18 cellular contexts compared by ENCODE assay signal in genomic region chr10:17651891-17652290, GRCh38. TPM values are rescaled to one million over a fixed set of nuclear protein-coding genes. Genes with fewer than 3 reads are reported as not detected.
DNase-seq lines count a peak whose midpoint lies in the region; ATAC-seq, FAIRE-seq and TF ChIP-seq lines count a peak whose summit lies in the region.
"Had no signal": no experiment of that assay in that cellular context is flagged by ENCODE, and none has a peak within 500 bp of the region (broad histone marks: within the 10 kb centered on the region; RNA-seq: fewer than 3 reads in every experiment).

No MANE protein-coding gene starts in this region.

- intact Hi-C loops in CD4-positive, alpha-beta memory T cell (cut with micrococcal nuclease): no loop called here

- H3K9me2 ChIP-seq in Loucy (replicated peaks; ENCODE audit: low read depth, low read length): no peaks in the 10 kb centered on the region

- H3K36me3 Mint-ChIP-seq in CD4-positive, alpha-beta memory T cell: peaks cover 43 to 45% of the 10 kb centered on the region in 2 donors
- H3K36me3 Mint-ChIP-seq in chondrocyte (ENCODE audit: low read depth): peaks cover 3% of the 10 kb centered on the region

- no peak for FAIRE-seq in frontal cortex (lab: Jason Lieb, UNC)

- CTCF ChIA-PET in CD4-positive, alpha-beta memory T cell (lab: Charles Lee; ENCODE audit: partially characterized antibody): interaction anchor here (1.7 to 3.1 kb wide), 2 partner anchors 8 to 44 kb away, joined by 3 to 10 read pairs; partner anchors contain the start of gene STAM

- peak overlapping the region; percentile 93 for H3K4me2 ChIP-seq in Loucy (ENCODE audit: low read depth, low read length, poor library complexity, severe bottlenecking)
- peak overlapping the region; percentile 54 for H3K4me2 ChIP-seq in osteoblast (ENCODE audit: insufficient read depth, low read length)

- H3F3A ChIP-seq in Loucy (ENCODE audit: low read depth): peaks cover 11% of the 10 kb centered on the region

- peaks cover 18% of the 10 kb centered on the region for H4K20me1 ChIP-seq in Loucy (ENCODE audit: insufficient read depth, low read length, poor library complexity, severe bottlenecking)
- peaks cover 3% of the 10 kb centered on the region for H4K20me1 ChIP-seq in osteoblast (ENCODE audit: insufficient read depth, low read length)

- no peaks in the 10 kb centered on the region for H3K27me3 ChIP-seq in CD4-positive, alpha-beta memory T cell (ENCODE audit: insufficient read depth, low read length)
- no peaks in the 10 kb centered on the region for H3K27me3 ChIP-seq in Loucy (ENCODE audit: insufficient read depth, low read length, poor library complexity, severe bottlenecking)
- no peaks in the 10 kb centered on the region for H3K27me3 ChIP-seq in osteoblast (ENCODE audit: insufficient read depth, low read length)
- H3K27me3 ChIP-seq: cardiac muscle cell, dorsolateral prefrontal cortex had no signal

- H3K4me3 ChIP-seq in CD4-positive, alpha-beta memory T cell (ENCODE audit: low read length in 2 of 2): no peak overlapping the region
- H3K4me3 ChIP-seq in Loucy (ENCODE audit: low read length, poor library complexity, severe bottlenecking) (peak overlapping the region; percentile 14), osteoblast (ENCODE audit: insufficient read depth, low read length) (no peak overlapping the region)
- H3K4me3 ChIP-seq: cardiac muscle cell, dorsolateral prefrontal cortex had no signal

- no peaks in the 10 kb centered on the region for H3K27me3 Mint-ChIP-seq in CD4-positive, alpha-beta memory T cell
- no peaks in the 10 kb centered on the region for H3K27me3 Mint-ChIP-seq in chondrocyte (ENCODE audit: low read depth)
- H3K27me3 Mint-ChIP-seq: activated naive CD8-positive, alpha-beta T cell treated with anti-CD3 and anti-CD28 coated beads for 36 hours had no signal

- DNase-seq in CD4-positive, alpha-beta memory T cell: no peak
- DNase-seq in chondrocyte (ENCODE audit: low spot score) (no peak), osteoblast (ENCODE audit: insufficient read length, low spot score, missing footprints) (peak; percentile 45), NCI-H1092 treated with DMSO at 0.1 percent for 48 hours (lab: John Stamatoyannopoulos, UW) (no peak), DMS79 (lab: John Stamatoyannopoulos, UW) (no peak), frontal cortex (ENCODE audit: low spot score in 2 of 2) (no peak)
- DNase-seq: activated CD4-positive, alpha-beta T cell treated with anti-CD3 and anti-CD28 coated beads, Interleukin-2, amount 50 U/mL, for 48 hours; activated naive CD8-positive, alpha-beta T cell treated with anti-CD3 and anti-CD28 coated beads for 36 hours; dorsolateral prefrontal cortex; Kasumi-1; NCI-H2171 treated with DMSO at 0.1 percent for 48 hours; SHP77 had no signal

- POLR2A ChIA-PET in CD4-positive, alpha-beta memory T cell (lab: Charles Lee; ENCODE audit: partially characterized antibody): interaction anchor here (1.7 kb wide), 1 partner anchor 16 kb away, joined by 5 read pairs; no protein-coding TSS in a partner anchor

- no peak overlapping the region for H3K27ac ChIP-seq in CD4-positive, alpha-beta memory T cell (ENCODE audit: low read depth, low read length)
- peak overlapping the region; percentile 83 for H3K27ac ChIP-seq in osteoblast (ENCODE audit: low read depth, low read length)
- H3K27ac ChIP-seq: VCaP had no signal

- peak overlapping the region in 6 of 7 donors; percentile 13 to 88 (median 67) for H3K27ac Mint-ChIP-seq in CD4-positive, alpha-beta memory T cell
- H3K27ac Mint-ChIP-seq in chondrocyte (ENCODE audit: unreplicated experiment): peak overlapping the region; percentile 94
- H3K27ac Mint-ChIP-seq: activated naive CD8-positive, alpha-beta T cell treated with anti-CD3 and anti-CD28 coated beads for 36 hours; T-helper 1 cell treated with Interleukin-12 subunit alpha and Interleukin-12 subunit beta and Interleukin-4 antibody, amounts not matched to agents 30 μg/mL and 1 μg/mL, for 36 hours had no signal

- TF ChIP-seq CTCF in Loucy (conservative IDR thresholded peaks at IDR 0.05; ENCODE audit: low read length): no peak
- no peak for TF ChIP-seq CTCF in chondrocyte (IDR thresholded peaks at IDR 0.05)
- TF ChIP-seq CTCF in osteoblast (IDR thresholded peaks at IDR 0.05; ENCODE audit: extremely low read depth, low read depth, low read length): no peak

- peaks cover 52 to 92% (median 73%) of the 10 kb centered on the region in 4 donors for H3K4me1 Mint-ChIP-seq in CD4-positive, alpha-beta memory T cell
- H3K4me1 Mint-ChIP-seq in chondrocyte (ENCODE audit: low read depth): peaks cover 82% of the 10 kb centered on the region

- H3K9me3 Mint-ChIP-seq in CD4-positive, alpha-beta memory T cell: peaks cover 0 to 13% (median 6%) of the 10 kb centered on the region in 8 donors
- peaks cover 4% of the 10 kb centered on the region for H3K9me3 Mint-ChIP-seq in chondrocyte (ENCODE audit: low read depth)

- no peaks in the 10 kb centered on the region for H3K36me3 ChIP-seq in CD4-positive, alpha-beta memory T cell (ENCODE audit: insufficient read depth, low read length)
- peaks cover 18% of the 10 kb centered on the region for H3K36me3 ChIP-seq in Loucy (ENCODE audit: insufficient read depth, low read length)
- peaks cover 2% of the 10 kb centered on the region for H3K36me3 ChIP-seq in osteoblast (ENCODE audit: insufficient read depth, low read length)
- H3K36me3 ChIP-seq: cardiac muscle cell had no signal

- H3K4me3 Mint-ChIP-seq in CD4-positive, alpha-beta memory T cell: peak overlapping the region in 3 of 8 donors; percentile 47 to 69 (median 58)
- H3K4me3 Mint-ChIP-seq in chondrocyte (ENCODE audit: unreplicated experiment): peak overlapping the region; percentile 8
- H3K4me3 Mint-ChIP-seq: activated naive CD8-positive, alpha-beta T cell treated with anti-CD3 and anti-CD28 coated beads for 36 hours; T-helper 1 cell treated with Interleukin-12 subunit alpha and Interleukin-12 subunit beta and Interleukin-4 antibody, amounts not matched to agents 30 μg/mL and 1 μg/mL, for 36 hours had no signal

- H2AFZ ChIP-seq in Loucy (ENCODE audit: low read length) (no peak overlapping the region), osteoblast (ENCODE audit: low read length) (no peak overlapping the region)

- peaks cover 0 to 4% of the 10 kb centered on the region in 2 donors for H3K9me3 ChIP-seq in CD4-positive, alpha-beta memory T cell (ENCODE audit: control insufficient read depth in 1 of 2, low read length in 2 of 2)
- peaks cover 13% of the 10 kb centered on the region for H3K9me3 ChIP-seq in Loucy (ENCODE audit: insufficient read depth, low read depth, low read length)
- no peaks in the 10 kb centered on the region for H3K9me3 ChIP-seq in osteoblast (ENCODE audit: low read depth, low read length)

- no peak overlapping the region for H3K9ac ChIP-seq in Loucy (ENCODE audit: low read depth, low read length, poor library complexity, severe bottlenecking)

- H3K79me2 ChIP-seq in Loucy (ENCODE audit: insufficient read depth, low read length) (peaks cover 99% of the 10 kb centered on the region), osteoblast (ENCODE audit: insufficient read depth, low read length) (peaks cover 88% of the 10 kb centered on the region)

- peaks cover 80% of the 10 kb centered on the region for H3K4me1 ChIP-seq in CD4-positive, alpha-beta memory T cell (ENCODE audit: insufficient read depth, low read length)
- H3K4me1 ChIP-seq in Loucy (ENCODE audit: insufficient read depth, low read length, poor library complexity, severe bottlenecking) (peaks cover 56% of the 10 kb centered on the region), osteoblast (ENCODE audit: insufficient read depth, low read length) (peaks cover 33% of the 10 kb centered on the region)

- ATAC-seq in GM18519 (IDR thresholded peaks at IDR 0.05; ENCODE audit: low FRiP score, unreplicated experiment): no peak
- ATAC-seq: left lobe of liver had no signal

RNA-seq across cellular contexts. Expression of gene STAM, which starts 7.9 kb away (rescaled TPM):
- 10 to 100 TPM; 31.7 to 34.0 TPM for total RNA-seq in CD4-positive, alpha-beta memory T cell
- 10 to 100 TPM; 11.3 to 13.8 TPM for polyA plus RNA-seq in CD4-positive, alpha-beta memory T cell
- total RNA-seq in chondrocyte (27.4 to 30.7 TPM (median 27.6 TPM) in 3 replicates), osteoblast (45.6 and 56.0 TPM in 2 replicates), frontal cortex (28.9 TPM)

RNA-seq across cellular contexts. Expression of gene HACD1, which starts 34.7 kb away (rescaled TPM):
- total RNA-seq in CD4-positive, alpha-beta memory T cell: 1 to 10 TPM; 1.7 to 3.4 TPM
- polyA plus RNA-seq in CD4-positive, alpha-beta memory T cell: 1 to 10 TPM; 1.4 to 3.1 TPM
- 31.6 to 77.4 TPM (median 71.6 TPM) in 3 replicates for total RNA-seq in chondrocyte
- total RNA-seq in osteoblast: 26.8 and 30.0 TPM in 2 replicates
- 18.3 TPM for total RNA-seq in frontal cortex
